Comparison of ENCODE assay signal across 13 cellular contexts in the genomic region with DNA sequence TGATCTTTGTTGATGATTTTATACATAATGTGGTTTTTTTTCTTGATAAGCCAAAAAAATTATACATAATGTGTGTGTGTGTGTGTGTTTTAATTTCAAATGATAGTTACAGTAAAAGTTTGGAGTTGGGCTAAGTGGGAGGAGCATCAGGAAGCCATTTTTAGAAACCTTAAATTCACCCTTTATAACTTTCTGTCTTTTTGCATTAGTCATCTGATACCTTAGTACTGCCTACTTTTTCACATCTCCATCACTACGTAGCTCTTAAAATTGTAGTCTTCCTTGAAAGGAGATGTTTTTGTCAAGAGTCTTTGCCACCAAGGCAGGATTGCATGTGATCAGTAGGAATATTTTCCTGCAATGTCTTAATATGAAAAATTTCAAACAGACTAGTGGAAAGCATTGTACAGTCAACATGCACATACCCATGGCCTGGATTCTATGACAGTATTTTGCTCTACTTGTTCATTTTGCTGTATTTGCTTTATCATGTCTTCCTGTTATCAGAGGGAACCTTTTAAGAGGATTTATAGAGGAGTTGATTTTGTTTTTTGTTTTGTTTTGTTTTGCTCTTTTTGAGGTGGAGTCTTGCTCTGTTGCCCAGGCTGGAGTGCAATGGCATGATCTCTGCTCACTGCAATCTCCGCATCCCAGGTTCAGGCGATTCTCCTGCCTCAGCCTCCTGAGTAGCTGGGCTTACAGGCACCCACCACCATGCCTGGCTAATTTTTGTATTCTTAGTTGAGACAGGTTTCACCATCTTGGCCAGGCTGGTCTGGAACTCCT. TPM values are rescaled to one million over a fixed set of nuclear protein-coding genes. Genes with fewer than 3 reads are reported as not detected.
A peak's percentile ranks its signal among the peaks of the same experiment; 100 is the strongest.
DNase-seq lines count a peak whose midpoint lies in the region; ATAC-seq and TF ChIP-seq lines count a peak whose summit lies in the region.
"Had no signal": no experiment of that assay in that cellular context is flagged by ENCODE, and none has a peak within 500 bp of the region (broad histone marks: within the 10 kb centered on the region; RNA-seq: fewer than 3 reads in every experiment).

No MANE protein-coding gene starts in this region.

- H3K4me2 ChIP-seq in BLaER1 treated with 17β-estradiol and CSF1 and Interleukin-3, amounts not matched to agents 10 nM and 100 nM = peak overlapping the region in 10 of 11 experiments; percentile 6 to 98 (median 64); a peak in 16 of 22 replicates
- H3K4me2 ChIP-seq in GM23338 = no peak overlapping the region

- peaks cover 66 to 95% (median 84%) of the 10 kb centered on the region in 10 experiments for H3K4me1 ChIP-seq in BLaER1 treated with 17β-estradiol and CSF1 and Interleukin-3, amounts not matched to agents 10 nM and 100 nM
- H3K4me1 ChIP-seq in GM23338 (ENCODE audit: insufficient read depth) = peaks cover 61% of the 10 kb centered on the region

- peak overlapping the region; percentile 14; the same call in 1 of the 2 replicates for H3K27ac Mint-ChIP-seq in GM23338
- peak overlapping the region; percentile 71 for H3K27ac Mint-ChIP-seq in activated naive CD8-positive, alpha-beta T cell treated with anti-CD3 and anti-CD28 coated beads, Interleukin-2, amount 50 U/mL, for 24 hours
- H3K27ac Mint-ChIP-seq in neural crest cell (ENCODE audit: unreplicated experiment) = peak overlapping the region; percentile 81

- H3K9ac ChIP-seq in BLaER1 treated with 17β-estradiol and CSF1 and Interleukin-3, amounts not matched to agents 10 nM and 100 nM = no peak overlapping the region
- H3K9ac ChIP-seq: parathyroid adenoma had no signal

- peaks cover 25 to 83% (median 72%) of the 10 kb centered on the region in 11 experiments for H3K36me3 ChIP-seq in BLaER1 treated with 17β-estradiol and CSF1 and Interleukin-3, amounts not matched to agents 10 nM and 100 nM
- H3K36me3 ChIP-seq in GM23338 (ENCODE audit: insufficient read depth) = no peaks in the 10 kb centered on the region

- H3K79me2 ChIP-seq in GM23338 (replicated peaks; ENCODE audit: insufficient read depth) = peaks cover 100% of the 10 kb centered on the region

- no peak overlapping the region for H2AFZ ChIP-seq in GM23338
- H2AFZ ChIP-seq: parathyroid adenoma had no signal

- no peak overlapping the region for H3K4me3 Mint-ChIP-seq in GM23338
- peak overlapping the region; percentile 49 for H3K4me3 Mint-ChIP-seq in activated naive CD8-positive, alpha-beta T cell treated with anti-CD3 and anti-CD28 coated beads, Interleukin-2, amount 50 U/mL, for 24 hours
- peak overlapping the region; percentile 7 for H3K4me3 Mint-ChIP-seq in neural crest cell

- TF ChIP-seq CTCF in GM23338 (conservative IDR thresholded peaks at IDR 0.05; ENCODE audit: low read depth in 2 of 2) (no peak), neural crest cell (conservative IDR thresholded peaks at IDR 0.05) (no peak)

- H3K9me3 ChIP-seq in BLaER1 treated with 17β-estradiol and CSF1 and Interleukin-3, amounts not matched to agents 10 nM and 100 nM (replicated peaks in 1 of 11) = no peaks in the 10 kb centered on the region

- H3K9me2 ChIP-seq in GM23338 (ENCODE audit: insufficient read depth) = no peaks in the 10 kb centered on the region

- H3K36me3 Mint-ChIP-seq in GM23338 (ENCODE audit: low read depth) (peaks cover 37% of the 10 kb centered on the region), neural crest cell (ENCODE audit: low read depth) (peaks cover 3% of the 10 kb centered on the region)
- H3K36me3 Mint-ChIP-seq in activated naive CD8-positive, alpha-beta T cell treated with anti-CD3 and anti-CD28 coated beads, Interleukin-2, amount 50 U/mL, for 24 hours (ENCODE audit: low read depth) = peaks cover 42% of the 10 kb centered on the region

- H3K27me3 Mint-ChIP-seq in GM23338 (ENCODE audit: insufficient read depth, low read depth, poor library complexity) = peaks cover 16% of the 10 kb centered on the region
- no peaks in the 10 kb centered on the region for H3K27me3 Mint-ChIP-seq in activated naive CD8-positive, alpha-beta T cell treated with anti-CD3 and anti-CD28 coated beads, Interleukin-2, amount 50 U/mL, for 24 hours
- no peaks in the 10 kb centered on the region for H3K27me3 Mint-ChIP-seq in neural crest cell (ENCODE audit: low read depth)

- no peak for ATAC-seq in GM23338
- peak; percentile 57 for ATAC-seq in activated naive CD8-positive, alpha-beta T cell treated with anti-CD3 and anti-CD28 coated beads, Interleukin-2, amount 50 U/mL, for 24 hours
- no peak for ATAC-seq in GM19324 (IDR thresholded peaks at IDR 0.05; ENCODE audit: low FRiP score, unreplicated experiment)
- ATAC-seq: left ventricle myocardium superior had no signal

- peaks cover 100% of the 10 kb centered on the region in 11 experiments for H4K20me1 ChIP-seq in BLaER1 treated with 17β-estradiol and CSF1 and Interleukin-3, amounts not matched to agents 10 nM and 100 nM
- H4K20me1 ChIP-seq in GM23338 (replicated peaks; ENCODE audit: insufficient read depth) = peaks cover 87% of the 10 kb centered on the region

- H3K9me3 Mint-ChIP-seq in GM23338 = no peaks in the 10 kb centered on the region
- H3K9me3 Mint-ChIP-seq in activated naive CD8-positive, alpha-beta T cell treated with anti-CD3 and anti-CD28 coated beads, Interleukin-2, amount 50 U/mL, for 24 hours = no peaks in the 10 kb centered on the region
- H3K9me3 Mint-ChIP-seq in neural crest cell = no peaks in the 10 kb centered on the region

- H3K4me1 Mint-ChIP-seq in GM23338 = peaks cover 54% of the 10 kb centered on the region
- H3K4me1 Mint-ChIP-seq in activated naive CD8-positive, alpha-beta T cell treated with anti-CD3 and anti-CD28 coated beads, Interleukin-2, amount 50 U/mL, for 24 hours = peaks cover 80% of the 10 kb centered on the region
- peaks cover 61% of the 10 kb centered on the region for H3K4me1 Mint-ChIP-seq in neural crest cell

- H3K4me3 ChIP-seq in BLaER1 treated with 17β-estradiol and CSF1 and Interleukin-3, amounts not matched to agents 10 nM and 100 nM = no peak overlapping the region
- no peak overlapping the region for H3K4me3 ChIP-seq in GM23338

- H3K27me3 ChIP-seq in BLaER1 treated with 17β-estradiol and CSF1 and Interleukin-3, amounts not matched to agents 10 nM and 100 nM = no peaks in the 10 kb centered on the region
- no peaks in the 10 kb centered on the region for H3K27me3 ChIP-seq in GM23338 (ENCODE audit: insufficient read depth)

- DNase-seq in GM23338 (ENCODE audit: low spot score) (no peak), neural crest cell (ENCODE audit: low read depth, low spot score) (no peak), NCI-H524 treated with DMSO at 0.1 percent for 48 hours (lab: John Stamatoyannopoulos, UW) (no peak), NCI-H1417 treated with DMSO at 0.1 percent for 48 hours (lab: John Stamatoyannopoulos, UW) (no peak), NCI-H1436 treated with DMSO at 0.1 percent for 48 hours (lab: John Stamatoyannopoulos, UW) (no peak)
- DNase-seq in activated naive CD8-positive, alpha-beta T cell treated with anti-CD3 and anti-CD28 coated beads, Interleukin-2, amount 50 U/mL, for 24 hours = no peak
- DNase-seq: H7, left ventricle myocardium superior, NCI-H146 had no signal

- peaks cover 6% of the 10 kb centered on the region; the same call in 1 of the 2 replicates for H3F3A ChIP-seq in GM23338 (replicated peaks; ENCODE audit: low read depth)

- 0 out of 22 replicates have a peak overlapping the region, but pooled peaks of 1 of the 11 experiments have one; percentile 1 for H3K27ac ChIP-seq in BLaER1 treated with 17β-estradiol and CSF1 and Interleukin-3, amounts not matched to agents 10 nM and 100 nM
- peak overlapping the region; percentile 6; the same call in 1 of the 2 replicates for H3K27ac ChIP-seq in GM23338 (ENCODE audit: low read depth)
- H3K27ac ChIP-seq: parathyroid adenoma, VCaP had no signal

TF ChIP-seq in GM23338, 12 proteins besides CTCF, POLR2A, EP300 and RAD21 (continues in another document):
- TF ChIP-seq JUNB (IDR thresholded peaks at IDR 0.05; ENCODE audit: unreplicated experiment) (no peak), POLR2AphosphoS5 (IDR thresholded peaks at IDR 0.05; ENCODE audit: low read depth) (no peak), ZNF114 (CRISPR knock-in tag; IDR thresholded peaks at IDR 0.05) (no peak), NANOG (IDR thresholded peaks at IDR 0.05; ENCODE audit: borderline replicate concordance) (no peak)

RNA-seq across cellular contexts. Expression of a gene that starts 6.2 kb away (rescaled TPM):
- total RNA-seq in GM23338 (2014; rRNA removed; shearing (Covaris generic)) = 142 and 150 TPM in 2 replicates
- 844 and 859 TPM in 2 replicates for polyA plus RNA-seq in GM23338 (2016; fragmentation: Nextera tagmentation; extraction: Ambion mirVana)
- total RNA-seq in neural crest cell = 200 and 224 TPM in 2 replicates

RNA-seq across cellular contexts. Expression of a gene that starts 31.7 kb away (rescaled TPM):
- total RNA-seq in GM23338 (2014; rRNA removed; shearing (Covaris generic)) = 23.6 and 25.1 TPM in 2 replicates
- polyA plus RNA-seq in GM23338 (2016; fragmentation: Nextera tagmentation; extraction: Ambion mirVana) = 11.0 and 12.8 TPM in 2 replicates
- total RNA-seq in neural crest cell = 19.4 and 25.0 TPM in 2 replicates

Comparison
In these comparisons a context has a peak if more than half of its experiments do, and no peak if none do; other contexts are left out.
1. H3K27ac Mint-ChIP-seq: peak in every context shown above with its lines; median percentile 81 in neural crest cell; 71 in activated naive CD8-positive, alpha-beta T cell treated with anti-CD3 and anti-CD28 coated beads, Interleukin-2, amount 50 U/mL, for 24 hours; 14 in GM23338.